Comparison of ENCODE assay signal across 9 cellular contexts in genomic region chr12:11669348-11669747, GRCh38.
"Had no signal": no experiment of that assay in that cellular context is flagged by ENCODE, and none has a peak within 500 bp of the region (broad histone marks: within the 10 kb centered on the region; RNA-seq: fewer than 3 reads in every experiment).

No MANE protein-coding gene starts in this region.

- DNase-seq: activated naive CD4-positive, alpha-beta T cell treated with anti-CD3 and anti-CD28 coated beads, Interleukin-2, amount 50 U/mL, for 16 hours; activated T-cell treated with anti-CD3 and anti-CD28 coated beads, Interleukin-2, amount 50 U/mL, for 1 hour; amniotic stem cell; dermis blood vessel endothelial cell; naive B cell; retina; thyroid gland had no signal

- H3K27me3 ChIP-seq: thyroid gland had no signal

- H3K27ac ChIP-seq: skin epidermis, thyroid gland had no signal

- H3K9me3 ChIP-seq: thyroid gland had no signal

- H3K36me3 ChIP-seq: thyroid gland had no signal

- H3K4me3 ChIP-seq: lung, skin epidermis, thyroid gland had no signal
